ENCODE assay signal across 8 cellular contexts in the genomic region with DNA sequence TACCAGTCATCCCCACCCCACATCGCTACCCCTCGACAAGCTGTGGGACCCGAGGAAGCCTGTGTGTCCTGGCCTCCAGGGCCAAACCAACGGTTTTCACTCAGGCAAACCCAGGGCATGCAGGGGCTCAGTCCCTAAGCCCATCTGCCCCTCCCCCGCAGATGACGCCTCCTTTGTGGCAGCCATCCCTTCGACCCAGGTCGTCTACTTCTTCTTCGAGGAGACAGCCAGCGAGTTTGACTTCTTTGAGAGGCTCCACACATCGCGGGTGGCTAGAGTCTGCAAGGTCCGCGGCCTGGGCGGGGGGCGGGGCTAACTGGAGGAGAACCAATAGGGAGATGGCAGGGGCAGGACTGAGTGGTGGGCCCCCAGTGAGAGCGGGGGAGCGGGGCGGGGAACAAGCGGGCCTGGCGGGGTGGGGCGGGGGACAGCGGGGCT. TPM values are rescaled to one million over a fixed set of nuclear protein-coding genes. Genes with fewer than 3 reads are reported as not detected.
DNase-seq lines count a peak whose midpoint lies in the region; ATAC-seq and TF ChIP-seq lines count a peak whose summit lies in the region.

No MANE protein-coding gene starts in this region.

- H3K27ac ChIP-seq in HUES64 (ENCODE audit: low read depth, low read length) (no peak overlapping the region), coronary artery (peak overlapping the region; percentile 85 to 91)

- peak; percentile 86 for DNase-seq in activated CD4-positive, alpha-beta T cell treated with anti-CD3 and anti-CD28 coated beads for 36 hours
- peak; percentile 93 for DNase-seq in coronary artery (ENCODE audit: low spot score)
- DNase-seq in lower leg skin (ENCODE audit: low spot score in 2 of 2), result peak; percentile 71 to 96
- DNase-seq in stimulated activated CD4-positive, alpha-beta T cell treated with anti-CD3 and anti-CD28 coated beads, Interleukin-2, amount 100 ng/mL, for 48 hours, result peak; percentile 69 to 74
- DNase-seq in GF-D8 (lab: John Stamatoyannopoulos, UW), result no peak

- TF ChIP-seq POLR2A in lower leg skin (IDR thresholded peaks at IDR 0.05), result no peak

- peaks cover 79% of the 10 kb centered on the region for H3K36me3 Mint-ChIP-seq in activated CD4-positive, alpha-beta T cell treated with anti-CD3 and anti-CD28 coated beads for 36 hours (ENCODE audit: low read depth)

- peaks cover 84% of the 10 kb centered on the region for H3K4me1 Mint-ChIP-seq in activated CD4-positive, alpha-beta T cell treated with anti-CD3 and anti-CD28 coated beads for 36 hours

- H3K4me3 Mint-ChIP-seq in activated CD4-positive, alpha-beta T cell treated with anti-CD3 and anti-CD28 coated beads for 36 hours, result peak overlapping the region; percentile 68

- no peaks in the 10 kb centered on the region for H3K9me3 ChIP-seq in HUES64 (ENCODE audit: insufficient read depth, low read depth, low read length)

- POLR2A ChIA-PET in activated CD4-positive, alpha-beta T cell treated with anti-CD3 and anti-CD28 coated beads for 36 hours (lab: Charles Lee), result interaction anchor here (0.6 to 1.9 kb wide), 10 partner anchors 11 to 410 kb away, joined by 3 to 9 read pairs (median 4); a partner anchor contains a TSS

- peak overlapping the region; percentile 64 for H3K9ac ChIP-seq in HUES64 (ENCODE audit: low read depth, low read length)

- H3K36me3 ChIP-seq in HUES64 (ENCODE audit: insufficient read depth, low read length), result no peaks in the 10 kb centered on the region

- peak overlapping the region; percentile 88 for H3K27ac Mint-ChIP-seq in activated CD4-positive, alpha-beta T cell treated with anti-CD3 and anti-CD28 coated beads for 36 hours

- no peaks in the 10 kb centered on the region for H3K27me3 ChIP-seq in HUES64 (ENCODE audit: insufficient read depth, low read length)

- H3K9me3 Mint-ChIP-seq in activated CD4-positive, alpha-beta T cell treated with anti-CD3 and anti-CD28 coated beads for 36 hours (ENCODE audit: low read depth), result no peaks in the 10 kb centered on the region

- intact Hi-C loops in activated CD4-positive, alpha-beta T cell treated with anti-CD3 and anti-CD28 coated beads for 36 hours (cut with DNase I, micrococcal nuclease), result loop anchor here (1.0 to 2.0 kb wide), 6 partner anchors 33 to 63 kb away; a partner anchor contains a TSS
- intact Hi-C loops in lower leg skin (cut with DNase I; ENCODE audit: low total_unique reads), result no loop called here

- H3K4me1 ChIP-seq in HUES64 (ENCODE audit: insufficient read depth, low read length), result peaks cover 11% of the 10 kb centered on the region; the same call in 1 of the 2 replicates

- 5% methylated on average over 16 of the region's 23 CpGs for WGBS in HUES64
- WGBS in lower leg skin, 2 donors, result 30 to 38% methylated on average over 11 to 17 of the region's 23 CpGs

- CTCF ChIA-PET in activated CD4-positive, alpha-beta T cell treated with anti-CD3 and anti-CD28 coated beads for 36 hours (lab: Charles Lee), result interaction anchor here (0.6 to 8.5 kb wide), 7 partner anchors 9 to 64 kb away, joined by 3 to 59 read pairs (median 4); a partner anchor contains a TSS

- H3K4me3 ChIP-seq in HUES64 (ENCODE audit: low read length) (peak overlapping the region; percentile 63), coronary artery (peak overlapping the region; percentile 75), lower leg skin (ENCODE audit: low read depth, poor library complexity, severe bottlenecking) (no peak overlapping the region)

- H3K27me3 Mint-ChIP-seq in activated CD4-positive, alpha-beta T cell treated with anti-CD3 and anti-CD28 coated beads for 36 hours, result no peaks in the 10 kb centered on the region

- TF ChIP-seq CTCF in coronary artery (IDR thresholded peaks at IDR 0.05), result no peak
- TF ChIP-seq CTCF in lower leg skin (IDR thresholded peaks at IDR 0.05), result no peak

- peak; percentile 60 for ATAC-seq in activated CD4-positive, alpha-beta T cell treated with anti-CD3 and anti-CD28 coated beads for 36 hours
- ATAC-seq in HG03108 (IDR thresholded peaks at IDR 0.05; ENCODE audit: unreplicated experiment), result no peak
- no peak for ATAC-seq in HG03175 (IDR thresholded peaks at IDR 0.05; ENCODE audit: unreplicated experiment)

RNA-seq across cellular contexts. Expression of a gene that starts 7.4 kb away (rescaled TPM):
- polyA plus RNA-seq in HUES64 (2013, experiment 1 of 2), result 5.7 TPM
- 4.9 TPM for polyA plus RNA-seq in HUES64 (2013, experiment 2 of 2)
- total RNA-seq in activated CD4-positive, alpha-beta T cell treated with anti-CD3 and anti-CD28 coated beads for 36 hours, result 10 to 100 TPM; 53.3 to 64.5 TPM
- 10 to 100 TPM; 30.5 to 45.4 (median 41.4) TPM for total RNA-seq in lower leg skin

RNA-seq across cellular contexts. Expression of a gene that starts 33.1 kb away (rescaled TPM):
- polyA plus RNA-seq in HUES64 (2013, experiment 1 of 2), result 19.3 TPM
- 20.0 TPM for polyA plus RNA-seq in HUES64 (2013, experiment 2 of 2)
- 10 to 100 TPM; 42.4 to 51.9 TPM for total RNA-seq in activated CD4-positive, alpha-beta T cell treated with anti-CD3 and anti-CD28 coated beads for 36 hours
- total RNA-seq in lower leg skin, result 10 to 100 TPM; 11.3 to 15.3 (median 13.3) TPM

RNA-seq across cellular contexts. Expression of a gene that starts 46.3 kb away (rescaled TPM):
- 30.5 TPM for polyA plus RNA-seq in HUES64 (2013, experiment 1 of 2)
- polyA plus RNA-seq in HUES64 (2013, experiment 2 of 2), result 31.3 TPM
- total RNA-seq in activated CD4-positive, alpha-beta T cell treated with anti-CD3 and anti-CD28 coated beads for 36 hours, result 100 to 1,000 TPM; 184 to 218 TPM
- 100 to 1,000 TPM; 530 to 611 (median 555) TPM for total RNA-seq in lower leg skin

RNA-seq across cellular contexts. Expression of a gene that starts 52.0 kb away (rescaled TPM):
- polyA plus RNA-seq in HUES64 (2013, experiment 1 of 2), result 99.5 TPM
- 96.0 TPM for polyA plus RNA-seq in HUES64 (2013, experiment 2 of 2)
- 100 to 1,000 TPM; 108 to 117 TPM for total RNA-seq in activated CD4-positive, alpha-beta T cell treated with anti-CD3 and anti-CD28 coated beads for 36 hours
- 10 to 100 TPM; 62.9 to 83.6 (median 71.1) TPM for total RNA-seq in lower leg skin
